In genomic region chr1:153746174-153746573, GRCh38 we compare ENCODE assay signal across 19 cellular contexts. TPM values are rescaled to one million over a fixed set of nuclear protein-coding genes. Genes with fewer than 3 reads are reported as not detected.
DNase-seq lines count a peak whose midpoint lies in the region; ATAC-seq and TF ChIP-seq lines count a peak whose summit lies in the region.
"Had no signal": no experiment of that assay in that cellular context is flagged by ENCODE, and none has a peak within 500 bp of the region (broad histone marks: within the 10 kb centered on the region; RNA-seq: fewer than 3 reads in every experiment).

No MANE protein-coding gene starts in this region.

- H4K8ac ChIP-seq in mesendoderm (ENCODE audit: low read depth, low read length), result peak overlapping the region; percentile 69

- peak overlapping the region; percentile 33 for H4K5ac ChIP-seq in mesendoderm (ENCODE audit: low read length)

- no peaks in the 10 kb centered on the region for H3K9me3 ChIP-seq in ascending aorta

- no peak for ATAC-seq in activated naive CD8-positive, alpha-beta T cell treated with anti-CD3 and anti-CD28 coated beads, Interleukin-2, amount 50 U/mL, for 24 hours
- no peak for ATAC-seq in activated CD4-positive, alpha-beta T cell treated with anti-CD3 and anti-CD28 coated beads for 36 hours
- ATAC-seq in HG02938 (IDR thresholded peaks at IDR 0.05; ENCODE audit: unreplicated experiment), result no peak
- ATAC-seq: GM12878, K562 had no signal

- POLR2A ChIA-PET in activated CD4-positive, alpha-beta T cell treated with anti-CD3 and anti-CD28 coated beads for 36 hours (lab: Charles Lee), result no interaction called here

- H2BK5ac ChIP-seq in mesendoderm (ENCODE audit: low read length), result peak overlapping the region; percentile 93

- H3K79me1 ChIP-seq in mesendoderm (ENCODE audit: low read length), result no peaks in the 10 kb centered on the region

- peak overlapping the region; percentile 46 for H3K27ac Mint-ChIP-seq in activated naive CD8-positive, alpha-beta T cell
- no peak overlapping the region for H3K27ac Mint-ChIP-seq in activated naive CD8-positive, alpha-beta T cell treated with anti-CD3 and anti-CD28 coated beads, Interleukin-2, amount 50 U/mL, for 24 hours
- no peak overlapping the region for H3K27ac Mint-ChIP-seq in activated CD4-positive, alpha-beta T cell treated with anti-CD3 and anti-CD28 coated beads for 36 hours
- H3K27ac Mint-ChIP-seq: B cell; CD4-positive, CD25-positive, alpha-beta regulatory T cell had no signal

- intact Hi-C loops in ascending aorta (cut with DNase I), result no loop called here
- intact Hi-C loops in activated CD4-positive, alpha-beta T cell treated with anti-CD3 and anti-CD28 coated beads for 36 hours (cut with DNase I, micrococcal nuclease), result no loop called here

- H3K4me3 ChIP-seq in ascending aorta (no peak overlapping the region), mesendoderm (ENCODE audit: low read length) (no peak overlapping the region)
- H3K4me3 ChIP-seq: GM12878, K562, SK-N-MC had no signal

- CTCF ChIA-PET in activated CD4-positive, alpha-beta T cell treated with anti-CD3 and anti-CD28 coated beads for 36 hours (lab: Charles Lee), result interaction anchor here (0.7 kb wide), 1 partner anchor 35 kb away, joined by 3 read pairs; no protein-coding TSS in a partner anchor

- no peak overlapping the region for H3K4me2 ChIP-seq in mesendoderm (ENCODE audit: low read length)

- H3K23ac ChIP-seq in mesendoderm (ENCODE audit: low read length), result no peak overlapping the region

- H3K4me1 ChIP-seq in ascending aorta (peaks cover 27 to 67% of the 10 kb centered on the region in 2 donors), mesendoderm (ENCODE audit: control insufficient read depth, low read depth, low read length) (peaks cover 25% of the 10 kb centered on the region)

- H3K56ac ChIP-seq in mesendoderm (ENCODE audit: low read length), result peak overlapping the region; percentile 71

- no peaks in the 10 kb centered on the region for H3K9me3 Mint-ChIP-seq in activated naive CD8-positive, alpha-beta T cell (ENCODE audit: low read depth)
- no peaks in the 10 kb centered on the region for H3K9me3 Mint-ChIP-seq in activated naive CD8-positive, alpha-beta T cell treated with anti-CD3 and anti-CD28 coated beads, Interleukin-2, amount 50 U/mL, for 24 hours
- H3K9me3 Mint-ChIP-seq in activated CD4-positive, alpha-beta T cell treated with anti-CD3 and anti-CD28 coated beads for 36 hours (ENCODE audit: low read depth), result no peaks in the 10 kb centered on the region
- H3K9me3 Mint-ChIP-seq: CD4-positive, CD25-positive, alpha-beta regulatory T cell had no signal

- peak overlapping the region; percentile 38 for H3K9ac ChIP-seq in mesendoderm (ENCODE audit: low read length)

- H3K4ac ChIP-seq in mesendoderm (ENCODE audit: low read depth, low read length), result peak overlapping the region; percentile 93

- DNase-seq in activated naive CD8-positive, alpha-beta T cell treated with anti-CD3 and anti-CD28 coated beads, Interleukin-2, amount 50 U/mL, for 24 hours, result no peak
- DNase-seq in ascending aorta (ENCODE audit: low spot score in 2 of 2) (no peak), mesendoderm (peak; percentile 44), ACHN (no peak)
- no peak for DNase-seq in stimulated activated CD4-positive, alpha-beta T cell treated with anti-CD3 and anti-CD28 coated beads, Interleukin-2, amount 100 ng/mL, for 48 hours
- DNase-seq in activated CD4-positive, alpha-beta T cell treated with anti-CD3 and anti-CD28 coated beads for 36 hours, result no peak
- DNase-seq: 8988T; CD4-positive, CD25-positive, alpha-beta regulatory T cell; COR-L47; NCI-H1092 treated with DMSO at 0.1 percent for 48 hours; NCI-H2081; NCI-H446 treated with DMSO at 0.1 percent for 48 hours; Right ventricle myocardium superior had no signal

- TF ChIP-seq CTCF in ascending aorta (IDR thresholded peaks at IDR 0.05), result no peak

- peak overlapping the region; percentile 96 for H2AK5ac ChIP-seq in mesendoderm (ENCODE audit: low read length)

- H2BK120ac ChIP-seq in mesendoderm (ENCODE audit: low read depth, low read length), result peak overlapping the region; percentile 96

- peak overlapping the region; percentile 95 for H3K18ac ChIP-seq in mesendoderm (ENCODE audit: low read length)

- H2BK15ac ChIP-seq in mesendoderm (replicated peaks; ENCODE audit: low read depth), result no peak overlapping the region

- no CpG with 5 or more reads among the region's 13 CpGs for WGBS in mesendoderm (ENCODE audit: extremely low coverage, insufficient coverage, low lambda C conversion rate)

- H3K36me3 ChIP-seq in ascending aorta (peaks cover 13 to 37% of the 10 kb centered on the region in 2 donors), mesendoderm (ENCODE audit: control insufficient read depth, insufficient read depth, low read length) (peaks cover 9% of the 10 kb centered on the region)

- no peaks in the 10 kb centered on the region for H3K79me2 ChIP-seq in mesendoderm (ENCODE audit: control insufficient read depth, insufficient read depth, low read length)

- in situ Hi-C loops in ACHN (cut with HindIII; ENCODE audit: low pct_ligation_motif_present, low pct_unique_long_range_greater_than_20kb, low sequenced_read_pairs), result no loop called here

- H3K4me1 Mint-ChIP-seq in activated naive CD8-positive, alpha-beta T cell (ENCODE audit: low read depth), result peaks cover 22% of the 10 kb centered on the region
- peaks cover 22% of the 10 kb centered on the region for H3K4me1 Mint-ChIP-seq in activated naive CD8-positive, alpha-beta T cell treated with anti-CD3 and anti-CD28 coated beads, Interleukin-2, amount 50 U/mL, for 24 hours
- H3K4me1 Mint-ChIP-seq in activated CD4-positive, alpha-beta T cell treated with anti-CD3 and anti-CD28 coated beads for 36 hours, result peaks cover 25% of the 10 kb centered on the region

- H3K27me3 ChIP-seq in ascending aorta, result no peaks in the 10 kb centered on the region
- no peaks in the 10 kb centered on the region for H3K27me3 ChIP-seq in mesendoderm (ENCODE audit: insufficient read depth, low read length, poor library complexity)

- H3K4me3 Mint-ChIP-seq in activated naive CD8-positive, alpha-beta T cell, result no peak overlapping the region
- H3K4me3 Mint-ChIP-seq in activated naive CD8-positive, alpha-beta T cell treated with anti-CD3 and anti-CD28 coated beads, Interleukin-2, amount 50 U/mL, for 24 hours, result no peak overlapping the region
- H3K4me3 Mint-ChIP-seq in activated CD4-positive, alpha-beta T cell treated with anti-CD3 and anti-CD28 coated beads for 36 hours, result no peak overlapping the region
- H3K4me3 Mint-ChIP-seq: B cell; CD4-positive, CD25-positive, alpha-beta regulatory T cell had no signal

- no peaks in the 10 kb centered on the region for H3K27me3 Mint-ChIP-seq in activated naive CD8-positive, alpha-beta T cell
- H3K27me3 Mint-ChIP-seq in activated naive CD8-positive, alpha-beta T cell treated with anti-CD3 and anti-CD28 coated beads, Interleukin-2, amount 50 U/mL, for 24 hours, result no peaks in the 10 kb centered on the region
- no peaks in the 10 kb centered on the region for H3K27me3 Mint-ChIP-seq in activated CD4-positive, alpha-beta T cell treated with anti-CD3 and anti-CD28 coated beads for 36 hours
- H3K27me3 Mint-ChIP-seq: B cell; CD4-positive, CD25-positive, alpha-beta regulatory T cell had no signal

- H3K36me3 Mint-ChIP-seq in activated naive CD8-positive, alpha-beta T cell, result peaks cover 26% of the 10 kb centered on the region
- peaks cover 38% of the 10 kb centered on the region for H3K36me3 Mint-ChIP-seq in activated naive CD8-positive, alpha-beta T cell treated with anti-CD3 and anti-CD28 coated beads, Interleukin-2, amount 50 U/mL, for 24 hours (ENCODE audit: low read depth)
- H3K36me3 Mint-ChIP-seq in activated CD4-positive, alpha-beta T cell treated with anti-CD3 and anti-CD28 coated beads for 36 hours (ENCODE audit: low read depth), result peaks cover 57% of the 10 kb centered on the region

- peak overlapping the region; percentile 91 to 94 for H3K27ac ChIP-seq in ascending aorta
- H3K27ac ChIP-seq in mesendoderm (ENCODE audit: low read depth, low read length), result peak overlapping the region; percentile 83
- H3K27ac ChIP-seq: SK-N-MC had no signal

RNA-seq across cellular contexts. Expression of gene INTS3, which starts 18.3 kb away (rescaled TPM):
- 55.9 TPM for total RNA-seq in ascending aorta
- 24.5 TPM for polyA plus RNA-seq in mesendoderm (2013, experiment 1 of 2)
- 24.1 TPM for polyA plus RNA-seq in mesendoderm (2013, experiment 2 of 2)
- 10 to 100 TPM; 52.0 to 58.0 TPM for total RNA-seq in activated CD4-positive, alpha-beta T cell treated with anti-CD3 and anti-CD28 coated beads for 36 hours

RNA-seq across cellular contexts. Expression of gene SLC27A3, which starts 29.0 kb away (rescaled TPM):
- 315 TPM for total RNA-seq in ascending aorta
- 20.2 TPM for polyA plus RNA-seq in mesendoderm (2013, experiment 1 of 2)
- polyA plus RNA-seq in mesendoderm (2013, experiment 2 of 2), result 18.8 TPM
- 1 to 10 TPM; 5.9 to 9.3 TPM for total RNA-seq in activated CD4-positive, alpha-beta T cell treated with anti-CD3 and anti-CD28 coated beads for 36 hours

Comparison
In these comparisons a context has a peak if more than half of its experiments do, and no peak if none do; other contexts are left out.
1. RNA of gene SLC27A3, which starts 29.0 kb away (total RNA-seq): 315 TPM in ascending aorta (single experiment); 5.9 to 9.3 TPM in activated CD4-positive, alpha-beta T cell treated with anti-CD3 and anti-CD28 coated beads for 36 hours; every median in the first group is over 10 times any median in the second.